In genomic region chr10:87761892-87762291, GRCh38 we compare ENCODE assay signal across 8 cellular contexts. TPM values are rescaled to one million over a fixed set of nuclear protein-coding genes. Genes with fewer than 3 reads are reported as not detected.
DNase-seq lines count a peak whose midpoint lies in the region; ATAC-seq and TF ChIP-seq lines count a peak whose summit lies in the region.

No MANE protein-coding gene starts in this region.

- no peak overlapping the region for H3K56ac ChIP-seq in mesendoderm (ENCODE audit: low read length)

- intact Hi-C loops in activated CD4-positive, alpha-beta memory T cell treated with anti-CD3 and anti-CD28 coated beads for 36 hours (cut with micrococcal nuclease) = loop anchor here (1.0 to 5.0 kb wide), 6 partner anchors 8 to 670 kb away; partner anchors contain the start of genes ATAD1, GLUD1 and MINPP1

- no CpG with 5 or more reads among the region's 2 CpGs for WGBS in mesendoderm (ENCODE audit: extremely low coverage, insufficient coverage, low lambda C conversion rate)

- H3K27ac Mint-ChIP-seq in activated CD4-positive, alpha-beta memory T cell treated with anti-CD3 and anti-CD28 coated beads for 36 hours = peak overlapping the region; percentile 72

- no peak overlapping the region for H3K4me3 ChIP-seq in mesendoderm (ENCODE audit: low read length)
- no peak overlapping the region for H3K4me3 ChIP-seq in WERI-Rb-1 (ENCODE audit: low read depth, low read length)

- H3K27me3 ChIP-seq in mesendoderm (ENCODE audit: insufficient read depth, low read length, poor library complexity) (no peaks in the 10 kb centered on the region), WERI-Rb-1 (ENCODE audit: insufficient read depth, low read depth, severe bottlenecking) (no peaks in the 10 kb centered on the region)

- no peak overlapping the region for H2BK15ac ChIP-seq in mesendoderm (replicated peaks; ENCODE audit: low read depth)

- H3K79me1 ChIP-seq in mesendoderm (ENCODE audit: low read length) = no peaks in the 10 kb centered on the region

- no peak overlapping the region for H2BK120ac ChIP-seq in mesendoderm (ENCODE audit: low read depth, low read length)

- H3K36me3 ChIP-seq in mesendoderm (ENCODE audit: control insufficient read depth, insufficient read depth, low read length) (no peaks in the 10 kb centered on the region), WERI-Rb-1 (peaks cover 12% of the 10 kb centered on the region)

- no peak overlapping the region for H3K18ac ChIP-seq in mesendoderm (ENCODE audit: low read length)

- TF ChIP-seq CTCF in WERI-Rb-1 (IDR thresholded peaks at IDR 0.05; ENCODE audit: low read depth, low read length) = no peak

- H3K4ac ChIP-seq in mesendoderm (ENCODE audit: low read depth, low read length) = no peak overlapping the region

- H3K4me1 ChIP-seq in mesendoderm (ENCODE audit: control insufficient read depth, low read depth, low read length) = no peaks in the 10 kb centered on the region

- H3K4me2 ChIP-seq in mesendoderm (ENCODE audit: low read length) = no peak overlapping the region

- H2BK5ac ChIP-seq in mesendoderm (ENCODE audit: low read length) = no peak overlapping the region

- no peaks in the 10 kb centered on the region for H3K79me2 ChIP-seq in mesendoderm (ENCODE audit: control insufficient read depth, insufficient read depth, low read length)

- no peak overlapping the region for H3K27ac ChIP-seq in mesendoderm (ENCODE audit: low read depth, low read length)
- no peak overlapping the region for H3K27ac ChIP-seq in WERI-Rb-1

- H3K9me3 ChIP-seq in WERI-Rb-1 (ENCODE audit: severe bottlenecking) = no peaks in the 10 kb centered on the region

- no peak overlapping the region for H3K9ac ChIP-seq in mesendoderm (ENCODE audit: low read length)

- CTCF ChIA-PET in activated CD4-positive, alpha-beta memory T cell treated with anti-CD3 and anti-CD28 coated beads for 36 hours (lab: Charles Lee) = interaction anchor here (1.3 to 1.6 kb wide), 2 partner anchors 11 to 330 kb away, joined by 4 to 5 read pairs; no protein-coding TSS in a partner anchor

- H2AK5ac ChIP-seq in mesendoderm (ENCODE audit: low read length) = no peak overlapping the region

- POLR2A ChIA-PET in activated CD4-positive, alpha-beta memory T cell treated with anti-CD3 and anti-CD28 coated beads for 36 hours (lab: Charles Lee) = interaction anchor here (1.5 kb wide), 1 partner anchor 18 kb away, joined by 3 read pairs; no protein-coding TSS in a partner anchor

- peak; percentile 75 for DNase-seq in activated CD4-positive, alpha-beta memory T cell treated with anti-CD3 and anti-CD28 coated beads for 36 hours
- peak; percentile 35 for DNase-seq in mesendoderm
- DNase-seq in WERI-Rb-1 = no peak
- DNase-seq in NCI-H1417 treated with DMSO at 0.1 percent for 48 hours (lab: John Stamatoyannopoulos, UW) = no peak
- DNase-seq in NCI-H2227 treated with DMSO at 0.1 percent for 48 hours (lab: John Stamatoyannopoulos, UW) = no peak
- no peak for DNase-seq in NCI-H2171 treated with DMSO at 0.1 percent for 48 hours (lab: John Stamatoyannopoulos, UW)

- peaks cover 20% of the 10 kb centered on the region for H3K36me3 Mint-ChIP-seq in activated CD4-positive, alpha-beta memory T cell treated with anti-CD3 and anti-CD28 coated beads for 36 hours

- peak; percentile 68 for ATAC-seq in GM18858 (IDR thresholded peaks at IDR 0.05; ENCODE audit: unreplicated experiment)
- ATAC-seq in HG03060 (IDR thresholded peaks at IDR 0.05; ENCODE audit: low read depth, unreplicated experiment) = peak; percentile 42

- no peaks in the 10 kb centered on the region for H3K9me3 Mint-ChIP-seq in activated CD4-positive, alpha-beta memory T cell treated with anti-CD3 and anti-CD28 coated beads for 36 hours

- no peak overlapping the region for H3K23ac ChIP-seq in mesendoderm (ENCODE audit: low read length)

- peaks cover 31% of the 10 kb centered on the region for H3K4me1 Mint-ChIP-seq in activated CD4-positive, alpha-beta memory T cell treated with anti-CD3 and anti-CD28 coated beads for 36 hours (ENCODE audit: low read depth)

- H3K4me3 Mint-ChIP-seq in activated CD4-positive, alpha-beta memory T cell treated with anti-CD3 and anti-CD28 coated beads for 36 hours = no peak overlapping the region

- no peak overlapping the region for H4K8ac ChIP-seq in mesendoderm (ENCODE audit: low read depth, low read length)

- no peaks in the 10 kb centered on the region for H3K27me3 Mint-ChIP-seq in activated CD4-positive, alpha-beta memory T cell treated with anti-CD3 and anti-CD28 coated beads for 36 hours

- no peak overlapping the region for H4K5ac ChIP-seq in mesendoderm (ENCODE audit: low read length)

RNA-seq across cellular contexts. Expression of gene ATAD1, which starts 56.1 kb away (rescaled TPM):
- 10 to 100 TPM; 39.4 to 42.8 TPM for total RNA-seq in activated CD4-positive, alpha-beta memory T cell treated with anti-CD3 and anti-CD28 coated beads for 36 hours
- polyA plus RNA-seq in mesendoderm (2013, experiment 1 of 2) = 25.9 TPM
- 26.5 TPM for polyA plus RNA-seq in mesendoderm (2013, experiment 2 of 2)

Comparison
In these comparisons a context has a peak if more than half of its experiments do, and no peak if none do; other contexts are left out.
1. DNase-seq: peak in activated CD4-positive, alpha-beta memory T cell treated with anti-CD3 and anti-CD28 coated beads for 36 hours (single experiment) and mesendoderm (single experiment); none in WERI-Rb-1 (single experiment), NCI-H1417 treated with DMSO at 0.1 percent for 48 hours (single experiment), NCI-H2227 treated with DMSO at 0.1 percent for 48 hours (single experiment) and NCI-H2171 treated with DMSO at 0.1 percent for 48 hours (single experiment).